ENCODE assay signal across 1 cellular context in genomic region chr1:154862927-154863701, GRCh38.
TF ChIP-seq lines count a peak whose summit lies in the region.

No MANE protein-coding gene starts in this region.

TF ChIP-seq in HCT116, 20 proteins besides CTCF, POLR2A, EP300 and RAD21:
- TF ChIP-seq SRF (IDR thresholded peaks at IDR 0.05; ENCODE audit: low read depth) (no peak), SIN3A (IDR thresholded peaks at IDR 0.05; ENCODE audit: low read depth) (no peak), CBX3 (IDR thresholded peaks at IDR 0.05; ENCODE audit: low read depth) (no peak), TCF7L2 (IDR thresholded peaks at IDR 0.05; ENCODE audit: borderline replicate concordance, extremely low read depth, insufficient read depth, insufficient read length) (no peak), FOSL1 (IDR thresholded peaks at IDR 0.05; ENCODE audit: low read depth) (no peak)
- TF ChIP-seq, protein P1, sequence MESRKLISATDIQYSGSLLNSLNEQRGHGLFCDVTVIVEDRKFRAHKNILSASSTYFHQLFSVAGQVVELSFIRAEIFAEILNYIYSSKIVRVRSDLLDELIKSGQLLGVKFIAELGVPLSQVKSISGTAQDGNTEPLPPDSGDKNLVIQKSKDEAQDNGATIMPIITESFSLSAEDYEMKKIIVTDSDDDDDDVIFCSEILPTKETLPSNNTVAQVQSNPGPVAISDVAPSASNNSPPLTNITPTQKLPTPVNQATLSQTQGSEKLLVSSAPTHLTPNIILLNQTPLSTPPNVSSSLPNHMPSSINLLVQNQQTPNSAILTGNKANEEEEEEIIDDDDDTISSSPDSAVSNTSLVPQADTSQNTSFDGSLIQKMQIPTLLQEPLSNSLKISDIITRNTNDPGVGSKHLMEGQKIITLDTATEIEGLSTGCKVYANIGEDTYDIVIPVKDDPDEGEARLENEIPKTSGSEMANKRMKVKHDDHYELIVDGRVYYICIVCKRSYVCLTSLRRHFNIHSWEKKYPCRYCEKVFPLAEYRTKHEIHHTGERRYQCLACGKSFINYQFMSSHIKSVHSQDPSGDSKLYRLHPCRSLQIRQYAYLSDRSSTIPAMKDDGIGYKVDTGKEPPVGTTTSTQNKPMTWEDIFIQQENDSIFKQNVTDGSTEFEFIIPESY (IDR thresholded peaks at IDR 0.05; ENCODE audit: extremely low read depth, insufficient replicate concordance, low read length), result no peak
- TF ChIP-seq, protein P2, sequence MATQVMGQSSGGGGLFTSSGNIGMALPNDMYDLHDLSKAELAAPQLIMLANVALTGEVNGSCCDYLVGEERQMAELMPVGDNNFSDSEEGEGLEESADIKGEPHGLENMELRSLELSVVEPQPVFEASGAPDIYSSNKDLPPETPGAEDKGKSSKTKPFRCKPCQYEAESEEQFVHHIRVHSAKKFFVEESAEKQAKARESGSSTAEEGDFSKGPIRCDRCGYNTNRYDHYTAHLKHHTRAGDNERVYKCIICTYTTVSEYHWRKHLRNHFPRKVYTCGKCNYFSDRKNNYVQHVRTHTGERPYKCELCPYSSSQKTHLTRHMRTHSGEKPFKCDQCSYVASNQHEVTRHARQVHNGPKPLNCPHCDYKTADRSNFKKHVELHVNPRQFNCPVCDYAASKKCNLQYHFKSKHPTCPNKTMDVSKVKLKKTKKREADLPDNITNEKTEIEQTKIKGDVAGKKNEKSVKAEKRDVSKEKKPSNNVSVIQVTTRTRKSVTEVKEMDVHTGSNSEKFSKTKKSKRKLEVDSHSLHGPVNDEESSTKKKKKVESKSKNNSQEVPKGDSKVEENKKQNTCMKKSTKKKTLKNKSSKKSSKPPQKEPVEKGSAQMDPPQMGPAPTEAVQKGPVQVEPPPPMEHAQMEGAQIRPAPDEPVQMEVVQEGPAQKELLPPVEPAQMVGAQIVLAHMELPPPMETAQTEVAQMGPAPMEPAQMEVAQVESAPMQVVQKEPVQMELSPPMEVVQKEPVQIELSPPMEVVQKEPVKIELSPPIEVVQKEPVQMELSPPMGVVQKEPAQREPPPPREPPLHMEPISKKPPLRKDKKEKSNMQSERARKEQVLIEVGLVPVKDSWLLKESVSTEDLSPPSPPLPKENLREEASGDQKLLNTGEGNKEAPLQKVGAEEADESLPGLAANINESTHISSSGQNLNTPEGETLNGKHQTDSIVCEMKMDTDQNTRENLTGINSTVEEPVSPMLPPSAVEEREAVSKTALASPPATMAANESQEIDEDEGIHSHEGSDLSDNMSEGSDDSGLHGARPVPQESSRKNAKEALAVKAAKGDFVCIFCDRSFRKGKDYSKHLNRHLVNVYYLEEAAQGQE (IDR thresholded peaks at IDR 0.05; ENCODE audit: low read depth), result no peak
